ENCODE assay signal across 24 cellular contexts in the genomic region with DNA sequence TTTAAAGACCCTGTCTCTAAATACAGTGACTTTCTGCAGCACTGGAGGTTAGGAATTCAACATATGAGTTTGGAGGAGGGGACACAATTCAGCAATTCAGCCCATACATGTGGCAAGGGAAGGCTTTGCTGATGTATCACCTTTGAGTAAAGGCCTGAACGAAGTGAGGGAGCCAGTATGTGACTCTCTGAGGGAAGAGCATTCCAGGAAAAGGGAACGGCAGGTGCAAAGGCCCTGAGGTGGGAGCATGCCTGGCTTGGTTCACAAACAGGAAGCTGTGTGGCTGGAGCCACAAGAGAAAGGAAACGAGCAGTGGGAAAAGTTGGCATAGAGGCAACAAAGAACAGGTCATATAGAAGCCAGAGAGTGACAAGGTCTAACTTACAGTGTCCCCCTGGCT.
DNase-seq lines count a peak whose midpoint lies in the region; ATAC-seq and TF ChIP-seq lines count a peak whose summit lies in the region.
"Had no signal": no experiment of that assay in that cellular context is flagged by ENCODE, and none has a peak within 500 bp of the region (broad histone marks: within the 10 kb centered on the region; RNA-seq: fewer than 3 reads in every experiment).

No MANE protein-coding gene starts in this region.

- no peak for DNase-seq in immature natural killer cell
- DNase-seq in natural killer cell treated with Interleukin-12 subunit alpha and Interleukin-12 subunit beta and Interleukin-15 and Interleukin-18, amount 100 ng/mL, for 72 hours (ENCODE audit: low spot score), result no peak
- DNase-seq: 8988T; ACHN; AML-193; BE2C; CD4-positive, alpha-beta T cell; CD8-positive, alpha-beta memory T cell; DMS 273 treated with DMSO at 0.1 percent for 48 hours; DMS79; EL; GDM1; H9; HFFc6 had no signal

- no peaks in the 10 kb centered on the region for H3K36me3 ChIP-seq in KMS-11 (ENCODE audit: insufficient read depth)
- H3K36me3 ChIP-seq: BE2C; BLaER1 treated with 17β-estradiol and CSF1 and Interleukin-3, amounts not matched to agents 10 nM and 100 nM had no signal

- no peak for TF ChIP-seq CTCF in KMS-11 (conservative IDR thresholded peaks at IDR 0.05; ENCODE audit: low read depth, low read length)

- no peak overlapping the region for H2AFZ ChIP-seq in KMS-11 (ENCODE audit: low read depth)
- H2AFZ ChIP-seq: GM23338 had no signal

- H3K27ac ChIP-seq in KMS-11, result peak overlapping the region; percentile 58; the same call in 1 of the 2 replicates
- H3K27ac ChIP-seq: A549; BLaER1 treated with 17β-estradiol and CSF1 and Interleukin-3, amounts not matched to agents 10 nM and 100 nM had no signal

- peaks cover 61 to 74% of the 10 kb centered on the region in 2 donors for H3K4me1 Mint-ChIP-seq in immature natural killer cell
- H3K4me1 Mint-ChIP-seq in natural killer cell treated with Interleukin-12 subunit alpha and Interleukin-12 subunit beta and Interleukin-15 and Interleukin-18, amount 100 ng/mL, for 72 hours (ENCODE audit: low read depth in 2 of 2), result peaks cover 43 to 49% of the 10 kb centered on the region in 2 donors
- H3K4me1 Mint-ChIP-seq: CD14-positive monocyte had no signal

- peaks cover 0 to 4% (median 0%) of the 10 kb centered on the region in 3 donors for H3K36me3 Mint-ChIP-seq in immature natural killer cell
- no peaks in the 10 kb centered on the region for H3K36me3 Mint-ChIP-seq in natural killer cell treated with Interleukin-12 subunit alpha and Interleukin-12 subunit beta and Interleukin-15 and Interleukin-18, amount 100 ng/mL, for 72 hours
- H3K36me3 Mint-ChIP-seq: CD14-positive monocyte; CD8-positive, alpha-beta memory T cell had no signal

- peak overlapping the region; percentile 29 for H3K4me2 ChIP-seq in KMS-11
- H3K4me2 ChIP-seq: A549; BLaER1 treated with 17β-estradiol and CSF1 and Interleukin-3, amounts not matched to agents 10 nM and 100 nM; GM23338 had no signal

- no peaks in the 10 kb centered on the region for H3K79me2 ChIP-seq in KMS-11 (ENCODE audit: insufficient read depth, low read depth)

- peak overlapping the region; percentile 23 to 76 (median 52) for H3K4me3 Mint-ChIP-seq in immature natural killer cell
- peak overlapping the region; percentile 49 for H3K4me3 Mint-ChIP-seq in natural killer cell treated with Interleukin-12 subunit alpha and Interleukin-12 subunit beta and Interleukin-15 and Interleukin-18, amount 100 ng/mL, for 72 hours
- H3K4me3 Mint-ChIP-seq: CD14-positive monocyte; CD4-positive, alpha-beta T cell; GM23338; H9; HFFc6 had no signal

- peaks cover 48% of the 10 kb centered on the region for H3K4me1 ChIP-seq in KMS-11 (ENCODE audit: low read depth, poor library complexity, severe bottlenecking)
- H3K4me1 ChIP-seq: A549; BE2C; BLaER1 treated with 17β-estradiol and CSF1 and Interleukin-3, amounts not matched to agents 10 nM and 100 nM had no signal

- H3K27ac Mint-ChIP-seq in immature natural killer cell, result peak overlapping the region in 1 of 6 donors; percentile 41
- peak overlapping the region; percentile 1 to 27 for H3K27ac Mint-ChIP-seq in natural killer cell treated with Interleukin-12 subunit alpha and Interleukin-12 subunit beta and Interleukin-15 and Interleukin-18, amount 100 ng/mL, for 72 hours
- H3K27ac Mint-ChIP-seq: CD14-positive monocyte; CD4-positive, alpha-beta T cell; GM23338; HFFc6 had no signal

- H3K27me3 ChIP-seq in KMS-11 (ENCODE audit: insufficient read depth, low read depth), result no peaks in the 10 kb centered on the region
- H3K27me3 ChIP-seq: BE2C; BLaER1 treated with 17β-estradiol and CSF1 and Interleukin-3, amounts not matched to agents 10 nM and 100 nM had no signal

- H3K9ac ChIP-seq in KMS-11, result no peak overlapping the region
- H3K9ac ChIP-seq: BLaER1 treated with 17β-estradiol and CSF1 and Interleukin-3, amounts not matched to agents 10 nM and 100 nM had no signal

- no peak overlapping the region for H3K4me3 ChIP-seq in KMS-11 (IDR thresholded peaks at IDR 0.05; ENCODE audit: insufficient read depth, low read depth, low read length)
- H3K4me3 ChIP-seq: A549; BLaER1 treated with 17β-estradiol and CSF1 and Interleukin-3, amounts not matched to agents 10 nM and 100 nM; GM12878; GM23338 had no signal

- no peaks in the 10 kb centered on the region for H4K20me1 ChIP-seq in KMS-11 (ENCODE audit: insufficient read depth)
- H4K20me1 ChIP-seq: BLaER1 treated with 17β-estradiol and CSF1 and Interleukin-3, amounts not matched to agents 10 nM and 100 nM had no signal

- H3K9me3 Mint-ChIP-seq in immature natural killer cell, result no peaks in the 10 kb centered on the region
- H3K9me3 Mint-ChIP-seq in natural killer cell treated with Interleukin-12 subunit alpha and Interleukin-12 subunit beta and Interleukin-15 and Interleukin-18, amount 100 ng/mL, for 72 hours, result peaks cover 3% of the 10 kb centered on the region
- H3K9me3 Mint-ChIP-seq: CD4-positive, alpha-beta T cell; CD8-positive, alpha-beta memory T cell; GM23338; H9; HFFc6 had no signal

- no peak for ATAC-seq in natural killer cell treated with Interleukin-12 subunit alpha and Interleukin-12 subunit beta and Interleukin-15 and Interleukin-18, amount 100 ng/mL, for 72 hours
- ATAC-seq in HG02610 (IDR thresholded peaks at IDR 0.05; ENCODE audit: unreplicated experiment), result no peak
- no peak for ATAC-seq in HG02870 (IDR thresholded peaks at IDR 0.05; ENCODE audit: unreplicated experiment)
- ATAC-seq in HG03442 (IDR thresholded peaks at IDR 0.05; ENCODE audit: unreplicated experiment), result no peak
- ATAC-seq: A549, GM12878, GM23338, HCT116 had no signal

- peaks cover 3 to 19% (median 17%) of the 10 kb centered on the region in 3 donors for H3K27me3 Mint-ChIP-seq in immature natural killer cell (ENCODE audit: low read depth in 3 of 3)
- H3K27me3 Mint-ChIP-seq in natural killer cell treated with Interleukin-12 subunit alpha and Interleukin-12 subunit beta and Interleukin-15 and Interleukin-18, amount 100 ng/mL, for 72 hours, result peaks cover 0 to 11% of the 10 kb centered on the region in 2 donors
- H3K27me3 Mint-ChIP-seq: CD4-positive, alpha-beta T cell; CD8-positive, alpha-beta memory T cell had no signal
